ENCODE assay signal across 30 cellular contexts in genomic region chr6:49030621-49031020, GRCh38.
DNase-seq lines count a peak whose midpoint lies in the region; ATAC-seq and TF ChIP-seq lines count a peak whose summit lies in the region.
"Had no signal": no experiment of that assay in that cellular context is flagged by ENCODE, and none has a peak within 500 bp of the region (broad histone marks: within the 10 kb centered on the region; RNA-seq: fewer than 3 reads in every experiment).

No MANE protein-coding gene starts in this region.

- DNase-seq in COLO829 (ENCODE audit: low spot score): peak; percentile 4
- DNase-seq in HT1080 (ENCODE audit: low read depth): peak; percentile 13
- peak; percentile 4 for DNase-seq in choroid plexus epithelial cell (ENCODE audit: low read depth)
- peak; percentile 1 for DNase-seq in non-pigmented ciliary epithelial cell (ENCODE audit: low read depth)
- DNase-seq in ovary: no peak
- DNase-seq: activated CD4-positive, alpha-beta memory T cell treated with anti-CD3 and anti-CD28 coated beads for 36 hours; activated CD4-positive, alpha-beta T cell treated with anti-CD3 and anti-CD28 coated beads for 1 hour; activated naive CD4-positive, alpha-beta T cell; AML-193; CD4-positive, CD25-positive, alpha-beta regulatory T cell; DMS79 treated with DMSO at 0.1 percent for 48 hours; effector CD8-positive, alpha-beta T cell; foreskin melanocyte; KBM-7; mucosa of descending colon; NCI-H1417 treated with DMSO at 0.1 percent for 48 hours; NCI-H2029 treated with DMSO at 0.1 percent for 48 hours; NCI-H226; NCI-H69; Peyer's patch; SHP77 treated with DMSO at 0.1 percent for 48 hours; upper lobe of left lung had no signal

- H3K4me3 ChIP-seq in choroid plexus epithelial cell (ENCODE audit: low read depth, low read length) (no peak overlapping the region), ovary (no peak overlapping the region)
- H3K4me3 ChIP-seq: A549, lung, mucosa of descending colon, Peyer's patch, skin epidermis, upper lobe of left lung had no signal

- no peak for TF ChIP-seq POLR2A in ovary (IDR thresholded peaks at IDR 0.05)

- no peaks in the 10 kb centered on the region for H3K9me3 ChIP-seq in ovary
- H3K9me3 ChIP-seq: A549, mucosa of descending colon, Peyer's patch had no signal

- H3K27me3 ChIP-seq in ovary: no peaks in the 10 kb centered on the region
- H3K27me3 ChIP-seq: Peyer's patch, upper lobe of left lung had no signal

- ATAC-seq in HG03439 (IDR thresholded peaks at IDR 0.05; ENCODE audit: unreplicated experiment) (no peak), GM21447 (IDR thresholded peaks at IDR 0.05; ENCODE audit: unreplicated experiment) (no peak), GM21390 (IDR thresholded peaks at IDR 0.05; ENCODE audit: unreplicated experiment) (no peak)
- ATAC-seq: A549; mucosa of descending colon; natural killer cell treated with Interleukin-12 subunit alpha and Interleukin-12 subunit beta and Interleukin-15 and Interleukin-18, amount 100 ng/mL, for 72 hours; stimulated activated memory B cell treated with anti-CD40 and anti-IgM and Interleukin-4, amounts not matched to agents 10 μg/mL and 1 μg/mL and 100 μg/mL, for 72 hours had no signal

- no peaks in the 10 kb centered on the region for H3K36me3 ChIP-seq in ovary
- H3K36me3 ChIP-seq: Peyer's patch, upper lobe of left lung had no signal

- no peaks in the 10 kb centered on the region for H3K4me1 ChIP-seq in ovary (ENCODE audit: insufficient read depth)
- H3K4me1 ChIP-seq: A549, Peyer's patch, upper lobe of left lung had no signal

- TF ChIP-seq CTCF in choroid plexus epithelial cell (conservative IDR thresholded peaks at IDR 0.05; ENCODE audit: low read depth, low read length): no peak
- TF ChIP-seq CTCF in ovary (IDR thresholded peaks at IDR 0.05): no peak

- no peak overlapping the region for H3K27ac ChIP-seq in ovary
- H3K27ac ChIP-seq: A549, Peyer's patch, skin epidermis, upper lobe of left lung had no signal

- intact Hi-C loops in ovary (cut with DNase I): no loop called here

- TF ChIP-seq EP300 in ovary (IDR thresholded peaks at IDR 0.05): no peak

Comparison
In these comparisons a context has a peak if more than half of its experiments do, and no peak if none do; other contexts are left out.
1. DNase-seq: peak in COLO829 (single experiment), HT1080 (single experiment), choroid plexus epithelial cell (single experiment) and non-pigmented ciliary epithelial cell (single experiment); none in ovary (0 of 5).